ENCODE assay signal across 37 cellular contexts in the genomic region with DNA sequence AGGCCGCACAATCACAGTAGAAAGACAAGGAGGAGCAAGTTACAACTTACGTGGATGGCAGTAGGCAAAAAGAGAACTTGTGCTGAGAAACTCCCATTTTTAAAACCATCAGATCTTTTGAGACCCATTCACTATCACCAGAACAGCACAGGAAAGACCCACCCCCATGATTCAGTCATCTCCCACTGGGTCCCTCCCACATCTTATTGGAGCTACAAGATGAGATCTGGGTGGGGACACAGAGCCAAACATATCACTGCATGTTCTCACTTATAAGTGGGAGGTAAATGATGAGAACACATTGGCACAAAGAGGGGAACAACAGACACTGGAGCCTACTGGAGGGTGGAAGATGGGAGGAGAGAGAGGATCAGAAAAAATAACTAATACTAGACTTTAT. TPM values are rescaled to one million over a fixed set of nuclear protein-coding genes. Genes with fewer than 3 reads are reported as not detected.
"Had no signal": no experiment of that assay in that cellular context is flagged by ENCODE, and none has a peak within 500 bp of the region (broad histone marks: within the 10 kb centered on the region; RNA-seq: fewer than 3 reads in every experiment).

No MANE protein-coding gene starts in this region.

- H3K27me3 Mint-ChIP-seq: activated CD4-positive, alpha-beta memory T cell treated with anti-CD3 and anti-CD28 coated beads for 36 hours; activated CD8-positive, alpha-beta T cell treated with anti-CD3 and anti-CD28 coated beads for 36 hours; activated naive CD8-positive, alpha-beta T cell treated with anti-CD3 and anti-CD28 coated beads for 36 hours had no signal

- H3K36me3 Mint-ChIP-seq: activated CD4-positive, alpha-beta memory T cell treated with anti-CD3 and anti-CD28 coated beads for 36 hours had no signal

- H3K4me3 ChIP-seq: adrenal gland, body of pancreas, breast epithelium had no signal

- H3K9me3 ChIP-seq: adrenal gland, body of pancreas, breast epithelium had no signal

- H3K27ac ChIP-seq: adrenal gland, body of pancreas, brain microvascular endothelial cell, breast epithelium, VCaP had no signal

- H3K9me3 Mint-ChIP-seq: activated T-helper 17 cell treated with anti-CD3 and anti-CD28 coated beads, Interleukin-2, amount 50 U/mL, for 72 hours had no signal

- ATAC-seq: activated CD8-positive, alpha-beta T cell treated with anti-CD3 and anti-CD28 coated beads for 36 hours; activated naive CD4-positive, alpha-beta T cell treated with anti-CD3 and anti-CD28 coated beads, Interleukin-2, amount 50 U/mL, for 72 hours; activated T-cell treated with anti-CD3 and anti-CD28 coated beads, Interleukin-2, amount 50 U/mL, for 4 hours; activated T-cell treated with anti-CD3 and anti-CD28 coated beads, Interleukin-2, amount 50 U/mL, for 72 hours; activated T-helper 17 cell treated with anti-CD3 and anti-CD28 coated beads, Interleukin-2, amount 50 U/mL, for 72 hours; body of pancreas had no signal

- H3K27ac Mint-ChIP-seq: activated B cell treated with CpG ODN at 0.5 μM for 24 hours; activated CD4-positive, alpha-beta memory T cell treated with anti-CD3 and anti-CD28 coated beads for 36 hours; activated CD4-positive, alpha-beta T cell treated with anti-CD3 and anti-CD28 coated beads, Interleukin-2, amount 10 ng/mL, durations not matched to agents 24 days and 14 days; activated CD8-positive, alpha-beta T cell treated with anti-CD3 and anti-CD28 coated beads for 36 hours; activated naive CD4-positive, alpha-beta T cell treated with anti-CD3 and anti-CD28 coated beads for 36 hours; activated naive CD4-positive, alpha-beta T cell treated with anti-CD3 and anti-CD28 coated beads, Interleukin-2, amount 50 U/mL, for 72 hours; activated naive CD8-positive, alpha-beta T cell treated with anti-CD3 and anti-CD28 coated beads for 36 hours; activated T-cell treated with anti-CD3 and anti-CD28 coated beads, Interleukin-2, amount 50 U/mL, for 72 hours; activated T-helper 1 cell treated with anti-CD3 and anti-CD28 coated beads, Interleukin-12 subunit alpha, Interleukin-12 subunit beta, Interleukin-2, Interleukin-4 antibody, amounts not matched to agents 30 ng/mL and 10 ng/mL and 1 ng/mL, durations not matched to agents 14 hours and 24 hours and 36 hours; activated T-helper 17 cell treated with anti-CD3 and anti-CD28 coated beads, Interleukin-2, amount 50 U/mL, for 72 hours; T-helper 1 cell treated with Interleukin-12 subunit alpha and Interleukin-12 subunit beta and Interleukin-4 antibody, amounts not matched to agents 30 μg/mL and 1 μg/mL, for 36 hours; T-helper 2 cell treated with Interferon-gamma antibody and Interleukin-4, amounts not matched to agents 5 μg/mL and 100 μg/mL, for 36 hours had no signal

- H3K4me3 Mint-ChIP-seq: activated B cell treated with CpG ODN at 0.5 μM for 24 hours; activated CD4-positive, alpha-beta memory T cell treated with anti-CD3 and anti-CD28 coated beads for 36 hours; activated CD4-positive, alpha-beta T cell treated with anti-CD3 and anti-CD28 coated beads, Interleukin-2, amount 10 ng/mL, durations not matched to agents 24 days and 14 days; activated CD8-positive, alpha-beta T cell treated with anti-CD3 and anti-CD28 coated beads for 36 hours; activated naive CD4-positive, alpha-beta T cell treated with anti-CD3 and anti-CD28 coated beads for 36 hours; activated naive CD8-positive, alpha-beta T cell treated with anti-CD3 and anti-CD28 coated beads for 36 hours; activated T-cell treated with anti-CD3 and anti-CD28 coated beads, Interleukin-2, amount 50 U/mL, for 4 hours; activated T-cell treated with anti-CD3 and anti-CD28 coated beads, Interleukin-2, amount 50 U/mL, for 72 hours; activated T-helper 1 cell treated with anti-CD3 and anti-CD28 coated beads, Interleukin-12 subunit alpha, Interleukin-12 subunit beta, Interleukin-2, Interleukin-4 antibody, amounts not matched to agents 30 ng/mL and 10 ng/mL and 1 ng/mL, durations not matched to agents 14 hours and 24 hours and 36 hours; activated T-helper 17 cell treated with anti-CD3 and anti-CD28 coated beads, Interleukin-2, amount 50 U/mL, for 72 hours; T-helper 1 cell treated with Interleukin-12 subunit alpha and Interleukin-12 subunit beta and Interleukin-4 antibody, amounts not matched to agents 30 μg/mL and 1 μg/mL, for 36 hours; T-helper 2 cell treated with Interferon-gamma antibody and Interleukin-4, amounts not matched to agents 5 μg/mL and 100 μg/mL, for 36 hours had no signal

- DNase-seq: activated B cell treated with CpG ODN at 0.5 μM for 24 hours; activated CD4-positive, alpha-beta memory T cell treated with anti-CD3 and anti-CD28 coated beads for 36 hours; activated CD4-positive, alpha-beta T cell treated with anti-CD3 and anti-CD28 coated beads for 4 hours; activated CD4-positive, alpha-beta T cell treated with anti-CD3 and anti-CD28 coated beads, Interleukin-2, amount 10 ng/mL, durations not matched to agents 24 days and 14 days; activated CD4-positive, alpha-beta T cell treated with anti-CD3 and anti-CD28 coated beads, Interleukin-2, amount 50 U/mL, for 1 hour; activated CD4-positive, alpha-beta T cell treated with anti-CD3 and anti-CD28 coated beads, Interleukin-2, amount 50 U/mL, for 4 hours; activated CD4-positive, CD25-positive, alpha-beta regulatory T cell treated with anti-CD3 and anti-CD28 coated beads, Interleukin-2, amount 50 U/mL, for 72 hours; activated CD8-positive, alpha-beta memory T cell treated with anti-CD3 and anti-CD28 coated beads, Interleukin-2, amount 50 U/mL, for 4 hours; activated CD8-positive, alpha-beta T cell treated with anti-CD3 and anti-CD28 coated beads for 36 hours; activated effector memory CD4-positive, alpha-beta T cell treated with anti-CD3 and anti-CD28 coated beads, Interleukin-2, amount 50 U/mL, for 16 hours; activated gamma-delta T cell treated with Interleukin-2 at 50 U/mL for 16 hours; activated naive CD4-positive, alpha-beta T cell; activated naive CD4-positive, alpha-beta T cell treated with anti-CD3 and anti-CD28 coated beads for 36 hours; activated naive CD4-positive, alpha-beta T cell treated with anti-CD3 and anti-CD28 coated beads, Interleukin-2, amount 50 U/mL, for 16 hours; activated naive CD8-positive, alpha-beta T cell treated with anti-CD3 and anti-CD28 coated beads for 36 hours; activated T-cell treated with anti-CD3 and anti-CD28 coated beads for 4 hours; activated T-cell treated with anti-CD3 and anti-CD28 coated beads, Interleukin-2, amount 50 U/mL, for 1 hour; activated T-cell treated with anti-CD3 and anti-CD28 coated beads, Interleukin-2, amount 50 U/mL, for 4 hours; activated T-cell treated with anti-CD3 and anti-CD28 coated beads, Interleukin-2, amount 50 U/mL, for 72 hours; adrenal gland; amniotic stem cell; body of pancreas; brain microvascular endothelial cell; central memory CD4-positive, alpha-beta T cell; T-helper 1 cell; T-helper 2 cell; T-helper 9 cell had no signal

- H3K36me3 ChIP-seq: adrenal gland, brain microvascular endothelial cell, breast epithelium had no signal

- H3K4me1 ChIP-seq: adrenal gland, body of pancreas, breast epithelium had no signal

RNA-seq across cellular contexts. Expression of gene ELOVL3, which starts 41.5 kb away (rescaled TPM):
- total RNA-seq: activated B cell treated with CpG ODN at 0.5 μM for 24 hours; activated CD4-positive, alpha-beta T cell treated with anti-CD3 and anti-CD28 coated beads, Interleukin-2, amount 10 ng/mL, durations not matched to agents 24 days and 14 days; activated CD8-positive, alpha-beta memory T cell treated with anti-CD3 and anti-CD28 coated beads for 36 hours; activated CD8-positive, alpha-beta T cell treated with anti-CD3 and anti-CD28 coated beads for 36 hours; activated naive CD4-positive, alpha-beta T cell treated with anti-CD3 and anti-CD28 coated beads for 36 hours; activated naive CD8-positive, alpha-beta T cell treated with anti-CD3 and anti-CD28 coated beads for 36 hours; activated T-cell treated with anti-CD3 and anti-CD28 coated beads, Interleukin-2, amount 50 U/mL, for 4 hours; aorta; body of pancreas; cardiac septum had no signal

RNA-seq across cellular contexts. Expression of gene PITX3, which starts 56.7 kb away (rescaled TPM):
- total RNA-seq: activated B cell treated with CpG ODN at 0.5 μM for 24 hours; activated CD8-positive, alpha-beta memory T cell treated with anti-CD3 and anti-CD28 coated beads for 36 hours; activated naive CD4-positive, alpha-beta T cell treated with anti-CD3 and anti-CD28 coated beads, Interleukin-2, amount 50 U/mL, for 72 hours; aorta; body of pancreas; breast epithelium had no signal
